Comparison of ENCODE assay signal across 10 cellular contexts in the genomic region with DNA sequence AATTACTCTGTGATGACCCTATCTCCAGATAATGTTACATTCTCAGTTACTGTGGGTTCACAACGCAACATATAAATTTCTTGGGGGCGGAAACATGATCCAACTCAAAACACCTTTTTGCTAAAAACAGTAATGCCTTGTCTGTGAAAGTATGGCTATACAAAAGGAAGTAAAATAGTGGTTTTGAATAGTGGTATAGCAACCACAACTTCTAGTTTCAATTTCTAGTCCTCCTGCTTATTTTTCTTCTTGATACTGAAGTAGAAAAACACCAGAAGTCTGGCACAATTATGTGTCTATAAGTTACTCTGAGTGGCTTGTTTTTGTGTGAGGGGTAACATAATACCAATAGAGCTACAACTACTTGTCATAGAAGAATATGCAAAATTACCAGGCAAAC. TPM values are rescaled to one million over a fixed set of nuclear protein-coding genes. Genes with fewer than 3 reads are reported as not detected.
A peak's percentile ranks its signal among the peaks of the same experiment; 100 is the strongest.
DNase-seq lines count a peak whose midpoint lies in the region; ATAC-seq and TF ChIP-seq lines count a peak whose summit lies in the region.
"Had no signal": no experiment of that assay in that cellular context is flagged by ENCODE, and none has a peak within 500 bp of the region (broad histone marks: within the 10 kb centered on the region; RNA-seq: fewer than 3 reads in every experiment).

No MANE protein-coding gene starts in this region.

- H3K27me3 ChIP-seq in Karpas-422 (ENCODE audit: low read length) (no peaks in the 10 kb centered on the region), foreskin keratinocyte (peaks cover 3% of the 10 kb centered on the region)
- H3K27me3 ChIP-seq in naive thymus-derived CD4-positive, alpha-beta T cell (ENCODE audit: control insufficient read depth in 2 of 2, insufficient read depth in 2 of 2, low read length in 2 of 2): no peaks in the 10 kb centered on the region

- H3K9me2 ChIP-seq in Karpas-422 (replicated peaks; ENCODE audit: insufficient read depth, low read length): no peaks in the 10 kb centered on the region

- DNase-seq in SKM-1 treated with dmso at 0.1 percent for 144 hours (lab: John Stamatoyannopoulos, UW; ENCODE audit: unreplicated experiment) (peak; percentile 16), SKM-1 (lab: John Stamatoyannopoulos, UW; ENCODE audit: unreplicated experiment) (no peak), Karpas-422 (peak; percentile 47), foreskin fibroblast (no peak), foreskin keratinocyte (no peak), islet precursor cell (no peak)
- peak in 7 of 9 donors; percentile 37 to 76 (median 67) for DNase-seq in naive thymus-derived CD4-positive, alpha-beta T cell
- DNase-seq: NCI-H2081 treated with DMSO at 0.1 percent for 48 hours had no signal

- peaks cover 0 to 14% (median 0%) of the 10 kb centered on the region in 5 donors for H3K27me3 Mint-ChIP-seq in naive thymus-derived CD4-positive, alpha-beta T cell

- no peak overlapping the region for H3K9ac ChIP-seq in Karpas-422 (ENCODE audit: low read length)

- POLR2A ChIA-PET in naive thymus-derived CD4-positive, alpha-beta T cell (lab: Charles Lee): interaction anchor here (0.7 to 3.0 kb wide), 10 partner anchors 9 to 172 kb away, joined by 3 to 68 read pairs (median 6); a partner anchor contains a TSS

- peak; percentile 57 for ATAC-seq in HG02678 (IDR thresholded peaks at IDR 0.05; ENCODE audit: unreplicated experiment)
- peak; percentile 88 for ATAC-seq in naive thymus-derived CD4-positive, alpha-beta T cell
- no peak for ATAC-seq in foreskin keratinocyte

- H3K27ac ChIP-seq in Karpas-422 (ENCODE audit: low read length) (peak overlapping the region; percentile 29; the same call in 1 of the 2 replicates), foreskin keratinocyte (no peak overlapping the region)
- peak overlapping the region; percentile 61 for H3K27ac ChIP-seq in naive thymus-derived CD4-positive, alpha-beta T cell (ENCODE audit: low read depth, low read length)

- TF ChIP-seq CTCF in foreskin fibroblast (IDR thresholded peaks at IDR 0.05; ENCODE audit: low read depth, low read length) (no peak), foreskin keratinocyte (conservative IDR thresholded peaks at IDR 0.05) (no peak)

- H3K4me3 Mint-ChIP-seq in naive thymus-derived CD4-positive, alpha-beta T cell: peak overlapping the region; percentile 57 to 87 (median 74)
- H3K4me3 Mint-ChIP-seq: dendritic cell treated with granulocyte-macrophage colony-stimulating factor and Interleukin-4, amounts not matched to agents 40 ng/mL and 50 ng/mL, for 4 days had no signal

- CTCF ChIA-PET in naive thymus-derived CD4-positive, alpha-beta T cell (lab: Charles Lee): interaction anchor here (0.6 to 1.9 kb wide), 8 partner anchors 8 to 33 kb away, joined by 3 to 12 read pairs (median 3); a partner anchor contains a TSS

- H2AFZ ChIP-seq in Karpas-422 (ENCODE audit: low read length): peak overlapping the region; percentile 76; the same call in 1 of the 2 replicates

- H3K79me2 ChIP-seq in Karpas-422 (ENCODE audit: low read length): no peaks in the 10 kb centered on the region

- H3K27ac Mint-ChIP-seq in naive thymus-derived CD4-positive, alpha-beta T cell: peak overlapping the region; percentile 88 to 99 (median 95)
- H3K27ac Mint-ChIP-seq: dendritic cell treated with granulocyte-macrophage colony-stimulating factor and Interleukin-4, amounts not matched to agents 40 ng/mL and 50 ng/mL, for 4 days had no signal

- peaks cover 0 to 14% (median 4%) of the 10 kb centered on the region in 11 donors for H3K9me3 Mint-ChIP-seq in naive thymus-derived CD4-positive, alpha-beta T cell
- H3K9me3 Mint-ChIP-seq: dendritic cell treated with granulocyte-macrophage colony-stimulating factor and Interleukin-4, amounts not matched to agents 40 ng/mL and 50 ng/mL, for 4 days had no signal

- no peaks in the 10 kb centered on the region for H3K36me3 ChIP-seq in Karpas-422 (ENCODE audit: insufficient read depth, low read length)
- H3K36me3 ChIP-seq in naive thymus-derived CD4-positive, alpha-beta T cell (ENCODE audit: control insufficient read depth in 2 of 3, insufficient read depth in 3 of 3, low read length in 3 of 3): no peaks in the 10 kb centered on the region

- peaks cover 45 to 74% (median 68%) of the 10 kb centered on the region in 7 donors for H3K4me1 Mint-ChIP-seq in naive thymus-derived CD4-positive, alpha-beta T cell

- H3K4me1 ChIP-seq in Karpas-422 (ENCODE audit: low read length) (peaks cover 36% of the 10 kb centered on the region), foreskin keratinocyte (no peaks in the 10 kb centered on the region)
- H3K4me1 ChIP-seq in naive thymus-derived CD4-positive, alpha-beta T cell (ENCODE audit: control insufficient read depth in 2 of 2, insufficient read depth in 2 of 2, low read length in 2 of 2): peaks cover 20 to 45% of the 10 kb centered on the region in 2 donors

- H4K20me1 ChIP-seq in Karpas-422 (ENCODE audit: insufficient read depth, low read depth, low read length): no peaks in the 10 kb centered on the region

- H3K4me2 ChIP-seq in Karpas-422 (ENCODE audit: low read depth, low read length, poor library complexity, severe bottlenecking): peak overlapping the region; percentile 31

- no peaks in the 10 kb centered on the region for H3K9me3 ChIP-seq in Karpas-422 (ENCODE audit: low read length)
- H3K9me3 ChIP-seq in naive thymus-derived CD4-positive, alpha-beta T cell (ENCODE audit: control insufficient read depth in 2 of 3, low read length in 3 of 3): no peaks in the 10 kb centered on the region

- intact Hi-C loops in naive thymus-derived CD4-positive, alpha-beta T cell (cut with micrococcal nuclease): loop anchor here (1.0 to 10.0 kb wide), 8 partner anchors 10 to 441 kb away; a partner anchor contains a TSS

- H3K4me3 ChIP-seq in Karpas-422 (ENCODE audit: low read length): no peak overlapping the region; the same call in 1 of the 2 replicates
- peak overlapping the region; percentile 5 for H3K4me3 ChIP-seq in naive thymus-derived CD4-positive, alpha-beta T cell (ENCODE audit: low read length)
- H3K4me3 ChIP-seq in foreskin fibroblast (ENCODE audit: low read depth in 1 of 2, low read length in 2 of 2): no peak overlapping the region

- H3K36me3 Mint-ChIP-seq in naive thymus-derived CD4-positive, alpha-beta T cell: peaks cover 0 to 18% (median 3%) of the 10 kb centered on the region in 5 donors

RNA-seq across cellular contexts. Expression of a gene that starts 21.5 kb away (rescaled TPM):
- 21.5 and 48.8 TPM in 2 replicates for total RNA-seq in Karpas-422 (2014; rRNA removed; shearing (Covaris generic); ENCODE audit: low replicate concordance)
- 10 to 100 TPM; 43.3 to 71.9 (median 61.4) TPM for total RNA-seq in naive thymus-derived CD4-positive, alpha-beta T cell
- polyA plus RNA-seq in naive thymus-derived CD4-positive, alpha-beta T cell: 10 to 100 TPM; 47.4 to 63.4 TPM
- total RNA-seq in foreskin keratinocyte: 18.1 and 18.7 TPM in 2 replicates
- polyA plus RNA-seq in foreskin keratinocyte: 3.7 and 3.9 TPM in 2 replicates

Comparison
In these comparisons a context has a peak if more than half of its experiments do, and no peak if none do; other contexts are left out.
1. DNase-seq: peak in SKM-1 treated with dmso at 0.1 percent for 144 hours (single experiment), Karpas-422 (single experiment) and naive thymus-derived CD4-positive, alpha-beta T cell (7 of 9); none in SKM-1 (single experiment), foreskin fibroblast (0 of 2), foreskin keratinocyte (0 of 2) and islet precursor cell (single experiment).